Comparison of ENCODE assay signal across 10 cellular contexts in the genomic region with DNA sequence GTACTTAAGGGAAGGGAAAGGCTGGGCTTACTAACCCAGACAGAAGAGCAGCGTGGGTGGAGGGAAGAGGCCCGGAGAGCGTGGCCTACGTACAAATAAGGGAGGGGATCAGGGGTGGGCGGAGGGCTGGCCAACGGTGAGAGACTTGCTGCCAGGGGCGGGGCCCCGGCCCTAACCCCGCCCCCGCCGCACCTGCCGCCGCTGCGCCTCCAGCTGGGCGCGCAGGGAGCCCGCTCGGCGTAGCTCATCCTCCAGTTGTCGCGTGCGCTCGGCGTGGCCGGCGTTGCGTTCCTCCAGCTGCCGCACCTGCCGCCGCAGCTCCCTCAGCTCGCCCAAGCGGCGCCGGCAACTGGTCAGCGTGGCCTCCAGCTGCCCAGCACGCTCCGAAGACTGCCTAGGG. TPM values are rescaled to one million over a fixed set of nuclear protein-coding genes. Genes with fewer than 3 reads are reported as not detected.
DNase-seq lines count a peak whose midpoint lies in the region; ATAC-seq and TF ChIP-seq lines count a peak whose summit lies in the region.
"Had no signal": no experiment of that assay in that cellular context is flagged by ENCODE, and none has a peak within 500 bp of the region (broad histone marks: within the 10 kb centered on the region; RNA-seq: fewer than 3 reads in every experiment).

No MANE protein-coding gene starts in this region.

- WGBS in ectodermal cell, 2 experiments: 5% methylated on average over 37 of the region's 37 CpGs
- 44% methylated on average over 13 of the region's 37 CpGs for WGBS in smooth muscle cell (ENCODE audit: low lambda C conversion rate)

- no peak overlapping the region for H3K27ac ChIP-seq in ectodermal cell (ENCODE audit: insufficient read depth, low read depth, low read length, poor library complexity, severe bottlenecking)
- H3K27ac ChIP-seq in smooth muscle cell (ENCODE audit: low read depth): no peak overlapping the region
- H3K27ac ChIP-seq in substantia nigra (ENCODE audit: low read depth, low read length, poor library complexity, severe bottlenecking): no peak overlapping the region

- no peaks in the 10 kb centered on the region for H4K20me1 ChIP-seq in smooth muscle cell (ENCODE audit: low read depth)

- H3K79me2 ChIP-seq in smooth muscle cell (ENCODE audit: low read depth): no peaks in the 10 kb centered on the region

- H3K36me3 Mint-ChIP-seq in WTC11: peaks cover 22% of the 10 kb centered on the region

- POLR2A ChIA-PET in WTC11 (lab: Charles Lee): interaction anchor here (0.7 to 1.2 kb wide), 3 partner anchors 12 to 27 kb away, joined by 3 read pairs; no protein-coding TSS in a partner anchor

- H3K4me3 Mint-ChIP-seq in WTC11: peak overlapping the region; percentile 38

- H3K27ac Mint-ChIP-seq in WTC11: 0 out of 2 replicates have a peak overlapping the region, but pooled peaks have one; percentile 27

- peaks cover 13% of the 10 kb centered on the region for H3F3A ChIP-seq in smooth muscle cell (ENCODE audit: low read depth)

- H3K9ac ChIP-seq in smooth muscle cell (ENCODE audit: low read depth): no peak overlapping the region

- TF ChIP-seq CTCF in GM20000 (IDR thresholded peaks at IDR 0.05; ENCODE audit: extremely low read depth, missing control alignments) (peak; percentile 0), WTC11 (IDR thresholded peaks at IDR 0.05) (no peak), smooth muscle cell (IDR thresholded peaks at IDR 0.05; ENCODE audit: borderline replicate concordance, insufficient read depth, poor library complexity, severe bottlenecking) (no peak)

- ATAC-seq in WTC11 (peak; percentile 75), GM18868 (IDR thresholded peaks at IDR 0.05; ENCODE audit: unreplicated experiment) (no peak), GM19452 (IDR thresholded peaks at IDR 0.05; ENCODE audit: unreplicated experiment) (no peak)

- H3K9me3 ChIP-seq in ectodermal cell (ENCODE audit: control insufficient read depth, low read length) (no peaks in the 10 kb centered on the region), smooth muscle cell (replicated peaks; ENCODE audit: low read depth) (no peaks in the 10 kb centered on the region)

- H3K36me3 ChIP-seq in ectodermal cell (ENCODE audit: control insufficient read depth, insufficient read depth, low read length): no peaks in the 10 kb centered on the region
- H3K36me3 ChIP-seq in smooth muscle cell (ENCODE audit: low read depth): no peaks in the 10 kb centered on the region

- H3K4me2 ChIP-seq in smooth muscle cell: peak overlapping the region; percentile 12

- H3K27me3 Mint-ChIP-seq in WTC11 (ENCODE audit: low read depth): no peaks in the 10 kb centered on the region; the same call in 1 of the 2 replicates

- H3K27me3 ChIP-seq in ectodermal cell (ENCODE audit: control insufficient read depth, insufficient read depth, low read length, poor library complexity, severe bottlenecking): peaks cover 7% of the 10 kb centered on the region
- no peaks in the 10 kb centered on the region for H3K27me3 ChIP-seq in smooth muscle cell (ENCODE audit: low read depth)

- peak overlapping the region; percentile 1 for H3K4me3 ChIP-seq in ectodermal cell (ENCODE audit: insufficient read depth, low read depth, low read length)
- no peak overlapping the region for H3K4me3 ChIP-seq in smooth muscle cell

- H2AFZ ChIP-seq in smooth muscle cell (ENCODE audit: low read depth): no peak overlapping the region

- CTCF ChIA-PET in WTC11 (lab: Charles Lee): interaction anchor here (0.6 to 3.4 kb wide), 23 partner anchors 9 to 127 kb away, joined by 3 to 37 read pairs (median 5); partner anchors contain the start of genes JUNB, RNASEH2A and TRIR

- H3K9me3 Mint-ChIP-seq in WTC11: no peaks in the 10 kb centered on the region

- H3K4me1 ChIP-seq in ectodermal cell (ENCODE audit: control insufficient read depth, insufficient read depth, low read length) (peaks cover 6% of the 10 kb centered on the region), smooth muscle cell (ENCODE audit: low read depth) (peaks cover 7% of the 10 kb centered on the region)

- DNase-seq in GM20000 (ENCODE audit: low spot score) (peak; percentile 90), WTC11 (ENCODE audit: low spot score) (peak; percentile 85), smooth muscle cell (lab: John Stamatoyannopoulos, UW; ENCODE audit: unreplicated experiment) (no peak), substantia nigra (lab: John Stamatoyannopoulos, UW) (no peak), 8988T (no peak)
- DNase-seq: aorta had no signal

- peaks cover 22% of the 10 kb centered on the region for H3K4me1 Mint-ChIP-seq in WTC11

TF ChIP-seq in WTC11, 78 proteins besides CTCF, POLR2A, EP300 and RAD21 (continues in another document):
- TF ChIP-seq E2F5 (CRISPR knock-in tag; IDR thresholded peaks at IDR 0.05): 0 out of 2 replicates have a peak, but pooled peaks have one; percentile 37
- TF ChIP-seq NFATC4 (CRISPR knock-in tag; IDR thresholded peaks at IDR 0.05): no peak
- TF ChIP-seq ZNF219 (CRISPR knock-in tag; IDR thresholded peaks at IDR 0.05; ENCODE audit: borderline replicate concordance): no peak
- no peak for TF ChIP-seq CREB1 (CRISPR knock-in tag; IDR thresholded peaks at IDR 0.05)
- no peak; the same call in 1 of the 2 replicates for TF ChIP-seq USF2 (CRISPR knock-in tag; IDR thresholded peaks at IDR 0.05)
- peak; percentile 64; the same call in 1 of the 2 replicates for TF ChIP-seq ZBTB21 (CRISPR knock-in tag; IDR thresholded peaks at IDR 0.05; ENCODE audit: borderline replicate concordance)
- TF ChIP-seq TEAD1 (CRISPR knock-in tag; IDR thresholded peaks at IDR 0.05): peak; percentile 88

RNA-seq across cellular contexts. Expression of gene HOOK2, which starts 5.7 kb away (rescaled TPM):
- 70.0 to 83.3 TPM (median 81.4 TPM) in 3 replicates for total RNA-seq in WTC11 (2021)
- 32.3 TPM for polyA plus RNA-seq in ectodermal cell (2013, experiment 1 of 4)
- 29.2 TPM for polyA plus RNA-seq in ectodermal cell (2013, experiment 2 of 4)
- polyA plus RNA-seq in ectodermal cell (2013, experiment 3 of 4): 26.8 TPM
- 27.6 TPM for polyA plus RNA-seq in ectodermal cell (2013, experiment 4 of 4)
- total RNA-seq in smooth muscle cell: 16.7 and 20.5 TPM in 2 replicates
- polyA plus RNA-seq in smooth muscle cell: 14.6 and 48.3 TPM in 2 replicates

RNA-seq across cellular contexts. Expression of gene BEST2, which starts 18.1 kb away (rescaled TPM):
- total RNA-seq in WTC11 (2021) (3.3 to 4.7 TPM (median 4.1 TPM) in 3 replicates), smooth muscle cell (not detected in 2 replicates)
- polyA plus RNA-seq in ectodermal cell (2013, experiment 1 of 4): not detected
- polyA plus RNA-seq in ectodermal cell (2013, experiment 2 of 4): not detected
- 0.37 TPM for polyA plus RNA-seq in ectodermal cell (2013, experiment 3 of 4)
- 0.57 TPM for polyA plus RNA-seq in ectodermal cell (2013, experiment 4 of 4)
- 0.30 TPM in 1 of 2 replicates, not detected in the other for polyA plus RNA-seq in smooth muscle cell
- total RNA-seq: aorta, kidney epithelial cell had no signal

RNA-seq across cellular contexts. Expression of gene JUNB, which starts 21.6 kb away (rescaled TPM):
- total RNA-seq in WTC11 (2021) (6.6 to 11.5 TPM (median 10.2 TPM) in 3 replicates), smooth muscle cell (687 and 756 TPM in 2 replicates)
- polyA plus RNA-seq in ectodermal cell (2013, experiment 1 of 4): 15.3 TPM
- 11.9 TPM for polyA plus RNA-seq in ectodermal cell (2013, experiment 2 of 4)
- polyA plus RNA-seq in ectodermal cell (2013, experiment 3 of 4): 9.4 TPM
- polyA plus RNA-seq in ectodermal cell (2013, experiment 4 of 4): 7.2 TPM
- 1,281 and 1,575 TPM in 2 replicates for polyA plus RNA-seq in smooth muscle cell

RNA-seq across cellular contexts. Expression of gene PRDX2, which starts 31.9 kb away (rescaled TPM):
- total RNA-seq in WTC11 (2021) (378 to 447 TPM (median 447 TPM) in 3 replicates), smooth muscle cell (351 and 400 TPM in 2 replicates)
- polyA plus RNA-seq in ectodermal cell (2013, experiment 1 of 4): 529 TPM
- 504 TPM for polyA plus RNA-seq in ectodermal cell (2013, experiment 2 of 4)
- 435 TPM for polyA plus RNA-seq in ectodermal cell (2013, experiment 3 of 4)
- polyA plus RNA-seq in ectodermal cell (2013, experiment 4 of 4): 470 TPM
- polyA plus RNA-seq in smooth muscle cell: 371 and 391 TPM in 2 replicates

RNA-seq across cellular contexts. Expression of gene THSD8, which starts 32.2 kb away (rescaled TPM):
- total RNA-seq in WTC11 (2021) (30.1 to 50.2 TPM (median 47.0 TPM) in 3 replicates), smooth muscle cell (not detected in 2 replicates)
- polyA plus RNA-seq in ectodermal cell (2013, experiment 1 of 4): 31.0 TPM
- polyA plus RNA-seq in ectodermal cell (2013, experiment 2 of 4): 34.3 TPM
- polyA plus RNA-seq in ectodermal cell (2013, experiment 3 of 4): 16.1 TPM
- polyA plus RNA-seq in ectodermal cell (2013, experiment 4 of 4): 19.4 TPM
- 8.0 and 10.1 TPM in 2 replicates for polyA plus RNA-seq in smooth muscle cell
- total RNA-seq: kidney epithelial cell had no signal

Comparison
In these comparisons a context has a peak if more than half of its experiments do, and no peak if none do; other contexts are left out.
1. DNase-seq: peak in GM20000 (single experiment) and WTC11 (single experiment); none in smooth muscle cell (single experiment), substantia nigra (0 of 49) and 8988T (single experiment).
2. RNA of gene JUNB, which starts 21.6 kb away (total RNA-seq): 687 to 756 TPM in smooth muscle cell; 6.6 to 11.5 TPM in WTC11; every median in the first group is over 10 times any median in the second.